ENCODE assay signal across 10 cellular contexts in the genomic region with DNA sequence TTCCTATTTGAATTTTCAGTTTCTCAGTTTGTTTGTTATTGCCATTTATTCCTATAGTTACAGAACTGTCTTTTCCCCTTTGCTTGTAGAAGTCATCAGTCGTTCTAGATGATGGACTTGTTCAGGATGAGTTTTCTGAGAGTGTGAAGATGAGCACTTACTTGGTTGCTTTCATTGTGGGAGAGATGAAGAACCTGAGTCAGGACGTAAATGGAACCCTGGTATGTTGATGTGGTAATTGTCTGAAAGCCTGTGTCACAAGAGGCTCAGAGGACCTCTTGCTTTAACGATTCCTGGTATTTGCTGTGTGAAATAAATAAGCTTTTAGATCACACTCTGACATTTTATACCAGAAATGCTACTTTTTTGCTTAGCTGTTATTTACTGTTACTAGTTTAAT.
"Had no signal": no experiment of that assay in that cellular context is flagged by ENCODE, and none has a peak within 500 bp of the region (broad histone marks: within the 10 kb centered on the region; RNA-seq: fewer than 3 reads in every experiment).

No MANE protein-coding gene starts in this region.

- ATAC-seq: activated CD8-positive, alpha-beta memory T cell treated with anti-CD3 and anti-CD28 coated beads, Interleukin-2, amount 10 ng/mL, durations not matched to agents 7 days and 5 days; gastroesophageal sphincter had no signal

- H3K27ac Mint-ChIP-seq: activated CD8-positive, alpha-beta memory T cell treated with anti-CD3 and anti-CD28 coated beads, Interleukin-2, amount 10 ng/mL, durations not matched to agents 7 days and 5 days; activated naive CD4-positive, alpha-beta T cell treated with anti-CD3 and anti-CD28 coated beads, Interleukin-2, amount 10 ng/mL, durations not matched to agents 7 days and 5 days had no signal

- H3K27me3 Mint-ChIP-seq: activated B cell treated with CpG ODN at 0.5 μM for 24 hours; activated CD8-positive, alpha-beta memory T cell treated with anti-CD3 and anti-CD28 coated beads, Interleukin-2, amount 10 ng/mL, durations not matched to agents 7 days and 5 days; activated naive CD4-positive, alpha-beta T cell treated with anti-CD3 and anti-CD28 coated beads, Interleukin-2, amount 10 ng/mL, durations not matched to agents 7 days and 5 days had no signal

- FAIRE-seq: kidney had no signal

- H3K4me3 Mint-ChIP-seq: activated B cell treated with CpG ODN at 0.5 μM for 24 hours; activated CD8-positive, alpha-beta memory T cell treated with anti-CD3 and anti-CD28 coated beads, Interleukin-2, amount 10 ng/mL, durations not matched to agents 7 days and 5 days; activated naive CD4-positive, alpha-beta T cell treated with anti-CD3 and anti-CD28 coated beads, Interleukin-2, amount 10 ng/mL, durations not matched to agents 7 days and 5 days had no signal

- DNase-seq: activated B cell treated with CpG ODN at 0.5 μM for 24 hours; activated CD8-positive, alpha-beta memory T cell treated with anti-CD3 and anti-CD28 coated beads, Interleukin-2, amount 10 ng/mL, durations not matched to agents 7 days and 5 days; activated naive CD4-positive, alpha-beta T cell treated with anti-CD3 and anti-CD28 coated beads, Interleukin-2, amount 10 ng/mL, durations not matched to agents 7 days and 5 days; anterior cingulate cortex; dermis blood vessel endothelial cell; kidney; posterior cingulate gyrus; small intestine; T-helper 1 cell had no signal

- H3K9me3 Mint-ChIP-seq: activated B cell treated with CpG ODN at 0.5 μM for 24 hours; activated naive CD4-positive, alpha-beta T cell treated with anti-CD3 and anti-CD28 coated beads, Interleukin-2, amount 10 ng/mL, durations not matched to agents 7 days and 5 days had no signal
